ENCODE assay signal across 8 cellular contexts in the genomic region with DNA sequence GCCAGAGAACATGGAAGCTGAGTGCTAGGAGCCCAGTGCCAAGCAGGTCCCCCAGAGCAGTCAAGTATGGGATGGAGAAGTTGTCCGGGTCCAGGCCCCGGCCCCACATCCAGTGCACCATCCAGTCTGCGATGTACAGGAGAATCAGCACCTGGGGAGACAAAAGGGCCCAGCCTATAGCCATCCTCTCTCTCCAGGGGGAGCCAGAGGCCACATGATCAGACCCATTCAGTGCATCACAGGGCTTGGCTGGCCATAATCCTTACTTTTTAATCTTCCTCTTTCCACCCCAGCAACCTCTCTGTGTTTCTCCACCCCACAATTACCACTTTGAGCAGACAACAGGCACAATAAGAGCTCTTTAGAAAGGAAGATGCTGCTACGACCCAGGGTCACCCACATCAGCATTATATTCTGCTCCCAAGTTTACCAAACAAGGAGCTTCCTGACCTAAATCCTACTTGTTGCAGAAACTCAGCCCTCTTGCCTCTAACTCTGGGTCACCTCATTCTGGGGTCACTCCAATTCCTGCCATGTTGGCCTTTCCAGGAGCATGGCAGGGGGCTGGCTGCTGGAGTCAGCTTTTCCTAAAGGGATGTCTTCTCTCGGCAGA. TPM values are rescaled to one million over a fixed set of nuclear protein-coding genes. Genes with fewer than 3 reads are reported as not detected.
DNase-seq lines count a peak whose midpoint lies in the region; ATAC-seq and TF ChIP-seq lines count a peak whose summit lies in the region.

No MANE protein-coding gene starts in this region.

- H3K79me2 ChIP-seq in PC-9 (ENCODE audit: low read depth), result no peaks in the 10 kb centered on the region

- H3K36me3 Mint-ChIP-seq in progenitor cell of endocrine pancreas (ENCODE audit: insufficient read depth), result peaks cover 6% of the 10 kb centered on the region

- no peak overlapping the region for H3K9ac ChIP-seq in HUES48 (ENCODE audit: low read depth, low read length)

- DNase-seq in activated gamma-delta T cell treated with Interleukin-2 at 50 U/mL for 16 hours, result peak; percentile 60
- no peak for DNase-seq in activated gamma-delta T cell (lab: John Stamatoyannopoulos, UW)
- peak in 1 of 2 experiments; percentile 63 for DNase-seq in PC-9
- peak; percentile 59 for DNase-seq in activated naive CD4-positive, alpha-beta T cell treated with Interleukin-2 at 50 U/mL for 16 hours
- peak; percentile 61 for DNase-seq in glomerular visceral epithelial cell (ENCODE audit: extremely low spot score)
- peak; percentile 39 for DNase-seq in progenitor cell of endocrine pancreas (ENCODE audit: low spot score, unreplicated experiment)

- H3K27me3 ChIP-seq in HUES48 (ENCODE audit: control insufficient read depth, insufficient read depth, low read length), result no peaks in the 10 kb centered on the region
- H3K27me3 ChIP-seq in PC-9 (ENCODE audit: insufficient read depth, low read depth), result no peaks in the 10 kb centered on the region

- H3K27ac ChIP-seq in HUES48 (ENCODE audit: low read depth, low read length) (peak overlapping the region; percentile 18), PC-9 (no peak overlapping the region)

- TF ChIP-seq CTCF in PC-9 (conservative IDR thresholded peaks at IDR 0.05) (peak; percentile 86), progenitor cell of endocrine pancreas (IDR thresholded peaks at IDR 0.05; ENCODE audit: unreplicated experiment) (peak; percentile 84)

- H4K20me1 ChIP-seq in PC-9 (ENCODE audit: insufficient read depth), result no peaks in the 10 kb centered on the region

- no peaks in the 10 kb centered on the region for H3K9me3 ChIP-seq in HUES48 (ENCODE audit: control insufficient read depth, insufficient read depth, low read length)
- H3K9me3 ChIP-seq in PC-9 (ENCODE audit: insufficient read depth, low read depth), result no peaks in the 10 kb centered on the region

- intact Hi-C loops in PC-9 (cut with micrococcal nuclease; ENCODE audit: unreplicated experiment), result loop anchor here (1.0 kb wide), 4 partner anchors 116 to 315 kb away; no protein-coding TSS in a partner anchor

- BruUV-seq in PC-9 (replicated peaks; lab: Mats Ljungman, UMichigan), result no TSS peak

- ATAC-seq in GM21737 (IDR thresholded peaks at IDR 0.05; ENCODE audit: unreplicated experiment), result no peak

- H3K4me1 ChIP-seq in HUES48 (ENCODE audit: control insufficient read depth, insufficient read depth, low read length), result peaks cover 10% of the 10 kb centered on the region; the same call in 1 of the 2 replicates
- H3K4me1 ChIP-seq in PC-9 (replicated peaks; ENCODE audit: insufficient read depth), result no peaks in the 10 kb centered on the region

- peaks cover 68% of the 10 kb centered on the region for H3K36me3 ChIP-seq in HUES48 (ENCODE audit: control insufficient read depth, insufficient read depth, low read length)
- no peaks in the 10 kb centered on the region for H3K36me3 ChIP-seq in PC-9 (ENCODE audit: low read depth)

- POLR2A ChIA-PET in PC-9 (lab: Charles Lee; ENCODE audit: unreplicated experiment), result no interaction called here

- H3K4me3 ChIP-seq in HUES48 (ENCODE audit: low read depth, low read length), result no peak overlapping the region
- H3K4me3 ChIP-seq in PC-9, result no peak overlapping the region

- H3K27me3 Mint-ChIP-seq in progenitor cell of endocrine pancreas, result no peaks in the 10 kb centered on the region

- no peak overlapping the region for H3K4me3 Mint-ChIP-seq in progenitor cell of endocrine pancreas (ENCODE audit: low read depth)

- no peak overlapping the region for H3K27ac Mint-ChIP-seq in progenitor cell of endocrine pancreas

- CTCF ChIA-PET in PC-9 (lab: Charles Lee), result interaction anchor here (0.7 to 2.1 kb wide), 4 partner anchors 116 to 314 kb away, joined by 4 to 26 read pairs (median 6); no protein-coding TSS in a partner anchor

- H2AFZ ChIP-seq in PC-9, result no peak overlapping the region

- H3F3A ChIP-seq in PC-9 (ENCODE audit: insufficient read depth, low read depth), result peaks cover 7% of the 10 kb centered on the region; the same call in 1 of the 2 replicates

- no peak overlapping the region for H3K4me2 ChIP-seq in PC-9

- no peaks in the 10 kb centered on the region for H3K9me2 ChIP-seq in PC-9 (ENCODE audit: insufficient read depth)

- H3K4me1 Mint-ChIP-seq in progenitor cell of endocrine pancreas (ENCODE audit: low read depth), result peaks cover 1% of the 10 kb centered on the region

- no peaks in the 10 kb centered on the region for H3K9me3 Mint-ChIP-seq in progenitor cell of endocrine pancreas (ENCODE audit: low read depth)

RNA-seq across cellular contexts. Expression of a gene that starts 16.4 kb away (rescaled TPM):
- 10.4 and 11.1 TPM in 2 replicates for total RNA-seq in PC-9 (2021)
- 7.5 and 8.5 TPM in 2 replicates for total RNA-seq in progenitor cell of endocrine pancreas

RNA-seq across cellular contexts. Expression of a gene that starts 21.3 kb away (rescaled TPM):
- total RNA-seq in PC-9 (2021), result 26.5 and 34.5 TPM in 2 replicates
- total RNA-seq in progenitor cell of endocrine pancreas, result 16.8 and 18.7 TPM in 2 replicates

RNA-seq across cellular contexts. Expression of a gene that starts 41.7 kb away (rescaled TPM):
- total RNA-seq in PC-9 (2021), result 273 and 319 TPM in 2 replicates
- total RNA-seq in progenitor cell of endocrine pancreas, result 222 and 245 TPM in 2 replicates

RNA-seq across cellular contexts. Expression of a gene that starts 58.3 kb away (rescaled TPM):
- total RNA-seq in PC-9 (2021), result not detected in 2 replicates
- not detected in 2 replicates for total RNA-seq in progenitor cell of endocrine pancreas
